Comparison of ENCODE assay signal across 7 cellular contexts in the genomic region with DNA sequence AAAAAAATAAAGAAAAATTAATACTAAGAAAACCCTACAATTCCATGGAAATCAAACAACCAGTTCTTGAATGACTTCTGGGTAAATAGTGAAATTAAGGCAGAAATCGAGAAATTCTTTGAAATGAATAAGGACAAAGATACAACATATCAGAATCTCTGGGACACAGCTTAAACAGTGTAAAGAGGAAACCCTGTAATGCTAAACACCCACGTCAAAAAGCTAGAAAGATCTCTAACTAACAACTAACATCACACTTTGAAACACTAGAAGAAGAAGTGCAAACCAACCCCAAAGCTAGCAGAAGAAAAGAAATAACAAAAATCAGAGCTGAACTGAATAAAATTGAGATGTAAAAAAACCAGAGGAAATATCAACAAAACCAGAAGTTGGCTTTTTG.
"Had no signal": no experiment of that assay in that cellular context is flagged by ENCODE, and none has a peak within 500 bp of the region (broad histone marks: within the 10 kb centered on the region; RNA-seq: fewer than 3 reads in every experiment).

No MANE protein-coding gene starts in this region.

- H3K36me3 Mint-ChIP-seq: IgD-negative memory B cell had no signal

- H3K9me3 Mint-ChIP-seq: HFFc6 had no signal

- H3K27ac Mint-ChIP-seq: HFFc6, IgD-negative memory B cell had no signal

- H3K4me3 Mint-ChIP-seq: HFFc6 had no signal

- H3K27me3 Mint-ChIP-seq: IgD-negative memory B cell had no signal

- ATAC-seq: HCT116, HepG2 had no signal

- DNase-seq: GM23248, GOT3, H7, HFFc6 had no signal
